Comparison of ENCODE assay signal across 16 cellular contexts in genomic region chr15:77988386-77989301, GRCh38.
A peak's percentile ranks its signal among the peaks of the same experiment; 100 is the strongest.
DNase-seq lines count a peak whose midpoint lies in the region; ATAC-seq and TF ChIP-seq lines count a peak whose summit lies in the region.
"Had no signal": no experiment of that assay in that cellular context is flagged by ENCODE, and none has a peak within 500 bp of the region (broad histone marks: within the 10 kb centered on the region; RNA-seq: fewer than 3 reads in every experiment).

No MANE protein-coding gene starts in this region.

- peak overlapping the region; percentile 76 for H3K18ac ChIP-seq in neuronal stem cell (ENCODE audit: low read length)

- H2AFZ ChIP-seq in neuronal stem cell (ENCODE audit: low read length) = no peak overlapping the region

- no peak for ATAC-seq in CD4-positive, alpha-beta T cell (ENCODE audit: poor library complexity)
- no peak for ATAC-seq in HG03565 (IDR thresholded peaks at IDR 0.05; ENCODE audit: unreplicated experiment)
- ATAC-seq: CD8-positive, alpha-beta T cell; naive thymus-derived CD4-positive, alpha-beta T cell had no signal

- no peak overlapping the region for H3K4me2 ChIP-seq in neuronal stem cell (ENCODE audit: insufficient read depth, low read length, poor library complexity, severe bottlenecking)

- peak overlapping the region; percentile 75 for H2AK5ac ChIP-seq in neuronal stem cell (ENCODE audit: low read depth, low read length)

- no peaks in the 10 kb centered on the region for H3K27me3 Mint-ChIP-seq in CD4-positive, alpha-beta T cell
- no peaks in the 10 kb centered on the region for H3K27me3 Mint-ChIP-seq in activated T-helper 2 cell treated with anti-CD3 and anti-CD28 coated beads, Interferon-gamma antibody, Interleukin-2, Interleukin-4, amounts not matched to agents 10 μg/mL and 5 μg/mL and 100 μg/mL, durations not matched to agents 14 hours and 24 hours and 36 hours (ENCODE audit: low read depth)

- DNase-seq in NCI-H146 (lab: John Stamatoyannopoulos, UW) = peak; percentile 30
- DNase-seq in NCI-H146 treated with DMSO at 0.1 percent for 48 hours (lab: John Stamatoyannopoulos, UW; ENCODE audit: unreplicated experiment) = no peak
- no peak for DNase-seq in CD4-positive, alpha-beta T cell
- peak; percentile 69 for DNase-seq in coronary artery (ENCODE audit: low spot score)
- no peak for DNase-seq in neuronal stem cell (ENCODE audit: low spot score)
- no peak for DNase-seq in activated T-helper 2 cell treated with anti-CD3 and anti-CD28 coated beads, Interferon-gamma antibody, Interleukin-2, Interleukin-4, amounts not matched to agents 10 μg/mL and 5 μg/mL and 100 μg/mL, durations not matched to agents 14 hours and 24 hours and 36 hours (ENCODE audit: low spot score)
- no peak for DNase-seq in GM19240 (ENCODE audit: insufficient read length, low spot score)
- DNase-seq: activated CD4-positive, alpha-beta T cell treated with anti-CD3 and anti-CD28 coated beads for 1 hour; CD8-positive, alpha-beta T cell; left ventricle myocardium inferior; naive thymus-derived CD4-positive, alpha-beta T cell; NCI-H2029 treated with DMSO at 0.1 percent for 48 hours; stimulated activated CD4-positive, alpha-beta T cell treated with anti-CD3 and anti-CD28 coated beads, Interleukin-1b, Interleukin-23, amount 100 ng/mL, for 48 hours; T-helper 2 cell; testis had no signal

- no peak overlapping the region for H2BK5ac ChIP-seq in neuronal stem cell (ENCODE audit: low read length)

- POLR2A ChIA-PET in CD4-positive, alpha-beta T cell (lab: Charles Lee) = no interaction called here

- peak overlapping the region; percentile 80 for H3K23ac ChIP-seq in neuronal stem cell (ENCODE audit: low read depth, low read length, poor library complexity)

- TF ChIP-seq CTCF in CD4-positive, alpha-beta T cell (IDR thresholded peaks at IDR 0.05) = no peak
- no peak for TF ChIP-seq CTCF in coronary artery (IDR thresholded peaks at IDR 0.05)

- H2BK15ac ChIP-seq in neuronal stem cell (ENCODE audit: low read length) = no peak overlapping the region

- intact Hi-C loops in CD4-positive, alpha-beta T cell (cut with DNase I, micrococcal nuclease) = no loop called here
- intact Hi-C loops in activated T-helper 2 cell treated with anti-CD3 and anti-CD28 coated beads, Interferon-gamma antibody, Interleukin-2, Interleukin-4, amounts not matched to agents 10 μg/mL and 5 μg/mL and 100 μg/mL, durations not matched to agents 14 hours and 24 hours and 36 hours (cut with micrococcal nuclease) = no loop called here

- H3K9me3 Mint-ChIP-seq in CD4-positive, alpha-beta T cell = no peaks in the 10 kb centered on the region
- H3K9me3 Mint-ChIP-seq in activated T-helper 2 cell treated with anti-CD3 and anti-CD28 coated beads, Interferon-gamma antibody, Interleukin-2, Interleukin-4, amounts not matched to agents 10 μg/mL and 5 μg/mL and 100 μg/mL, durations not matched to agents 14 hours and 24 hours and 36 hours = no peaks in the 10 kb centered on the region
- H3K9me3 Mint-ChIP-seq: CD8-positive, alpha-beta T cell had no signal

- no peak overlapping the region for H4K91ac ChIP-seq in neuronal stem cell (ENCODE audit: low read depth, low read length, poor library complexity)

- H3K4me3 Mint-ChIP-seq in CD4-positive, alpha-beta T cell = no peak overlapping the region
- H3K4me3 Mint-ChIP-seq in activated T-helper 2 cell treated with anti-CD3 and anti-CD28 coated beads, Interferon-gamma antibody, Interleukin-2, Interleukin-4, amounts not matched to agents 10 μg/mL and 5 μg/mL and 100 μg/mL, durations not matched to agents 14 hours and 24 hours and 36 hours (ENCODE audit: low read depth) = no peak overlapping the region
- H3K4me3 Mint-ChIP-seq: CD8-positive, alpha-beta T cell had no signal

- H3K79me1 ChIP-seq in neuronal stem cell (ENCODE audit: low read depth, low read length) = no peaks in the 10 kb centered on the region

- no peak overlapping the region for H2BK120ac ChIP-seq in neuronal stem cell (ENCODE audit: low read depth, low read length)

- H4K8ac ChIP-seq in neuronal stem cell (ENCODE audit: low read depth, low read length) = no peak overlapping the region

- H3K27me3 ChIP-seq in CD4-positive, alpha-beta T cell (ENCODE audit: control insufficient read depth, insufficient read depth, low read length) = no peaks in the 10 kb centered on the region
- H3K27me3 ChIP-seq in neuronal stem cell (ENCODE audit: control insufficient read depth in 3 of 3, insufficient read depth in 3 of 3, low read depth in 1 of 3, low read length in 3 of 3) = peaks cover 0 to 3% (median 0%) of the 10 kb centered on the region in 3 experiments
- H3K27me3 ChIP-seq: testis had no signal

- H3K36me3 Mint-ChIP-seq in CD4-positive, alpha-beta T cell (ENCODE audit: low read depth) = peaks cover 15% of the 10 kb centered on the region
- H3K36me3 Mint-ChIP-seq in activated T-helper 2 cell treated with anti-CD3 and anti-CD28 coated beads, Interferon-gamma antibody, Interleukin-2, Interleukin-4, amounts not matched to agents 10 μg/mL and 5 μg/mL and 100 μg/mL, durations not matched to agents 14 hours and 24 hours and 36 hours (ENCODE audit: low read depth) = no peaks in the 10 kb centered on the region
- H3K36me3 Mint-ChIP-seq: naive thymus-derived CD4-positive, alpha-beta T cell had no signal

- no CpG with 5 or more reads among the region's 31 CpGs for WGBS in neuronal stem cell (ENCODE audit: extremely low coverage in 2 of 2, insufficient read length in 2 of 2, insufficient replicate concordance in 1 of 2), 2 donors

- peak overlapping the region; percentile 89 for H3K14ac ChIP-seq in neuronal stem cell (ENCODE audit: low read length)

- H3K27ac ChIP-seq in CD4-positive, alpha-beta T cell (ENCODE audit: low read depth, low read length) = no peak overlapping the region
- H3K27ac ChIP-seq in coronary artery (no peak overlapping the region), neuronal stem cell (replicated peaks; ENCODE audit: low read length) (no peak overlapping the region)
- H3K27ac ChIP-seq: left ventricle myocardium inferior, testis had no signal

- no peak overlapping the region for H3K4ac ChIP-seq in neuronal stem cell (ENCODE audit: low read length)

- CTCF ChIA-PET in CD4-positive, alpha-beta T cell (lab: Charles Lee) = no interaction called here

- H3K36me3 ChIP-seq in neuronal stem cell (replicated peaks in 1 of 2; ENCODE audit: control insufficient read depth in 2 of 2, insufficient read depth in 2 of 2, low read length in 2 of 2) = no peaks in the 10 kb centered on the region
- H3K36me3 ChIP-seq: left ventricle myocardium inferior had no signal

- peaks cover 22% of the 10 kb centered on the region for H3K4me1 Mint-ChIP-seq in CD4-positive, alpha-beta T cell (ENCODE audit: low read depth)
- peaks cover 8% of the 10 kb centered on the region for H3K4me1 Mint-ChIP-seq in activated T-helper 2 cell treated with anti-CD3 and anti-CD28 coated beads, Interferon-gamma antibody, Interleukin-2, Interleukin-4, amounts not matched to agents 10 μg/mL and 5 μg/mL and 100 μg/mL, durations not matched to agents 14 hours and 24 hours and 36 hours (ENCODE audit: low read depth)

- H3K9me3 ChIP-seq in CD4-positive, alpha-beta T cell (ENCODE audit: control insufficient read depth, low read length) = no peaks in the 10 kb centered on the region
- H3K9me3 ChIP-seq in neuronal stem cell (replicated peaks in 1 of 2; ENCODE audit: control insufficient read depth in 2 of 2, insufficient read depth in 1 of 2, low read depth in 1 of 2, low read length in 2 of 2) = no peaks in the 10 kb centered on the region
- H3K9me3 ChIP-seq: left ventricle myocardium inferior, testis had no signal

- H3K4me3 ChIP-seq in coronary artery (no peak overlapping the region), neuronal stem cell (ENCODE audit: low read length in 2 of 2) (peak overlapping the region in 1 of 2 donors; percentile 25)
- H3K4me3 ChIP-seq: left ventricle myocardium inferior, testis had no signal

- no peak overlapping the region for H2BK12ac ChIP-seq in neuronal stem cell (ENCODE audit: low read length)

- peaks cover 14 to 21% of the 10 kb centered on the region in 2 donors for H3K4me1 ChIP-seq in neuronal stem cell (ENCODE audit: control insufficient read depth in 2 of 2, insufficient read depth in 1 of 2, low read depth in 1 of 2, low read length in 2 of 2)

- H3K9ac ChIP-seq in neuronal stem cell (ENCODE audit: low read depth, low read length, poor library complexity) = no peak overlapping the region

- H3K27ac Mint-ChIP-seq in CD4-positive, alpha-beta T cell = peak overlapping the region; percentile 30
- no peak overlapping the region for H3K27ac Mint-ChIP-seq in activated T-helper 2 cell treated with anti-CD3 and anti-CD28 coated beads, Interferon-gamma antibody, Interleukin-2, Interleukin-4, amounts not matched to agents 10 μg/mL and 5 μg/mL and 100 μg/mL, durations not matched to agents 14 hours and 24 hours and 36 hours

Comparison
In these comparisons a context has a peak if more than half of its experiments do, and no peak if none do; other contexts are left out.
1. DNase-seq: peak in NCI-H146 (single experiment) and coronary artery (single experiment); none in NCI-H146 treated with DMSO at 0.1 percent for 48 hours (single experiment), CD4-positive, alpha-beta T cell (0 of 10), neuronal stem cell (single experiment), activated T-helper 2 cell treated with anti-CD3 and anti-CD28 coated beads, Interferon-gamma antibody, Interleukin-2, Interleukin-4, amounts not matched to agents 10 μg/mL and 5 μg/mL and 100 μg/mL, durations not matched to agents 14 hours and 24 hours and 36 hours (single experiment) and GM19240 (single experiment).